In the genomic region with DNA sequence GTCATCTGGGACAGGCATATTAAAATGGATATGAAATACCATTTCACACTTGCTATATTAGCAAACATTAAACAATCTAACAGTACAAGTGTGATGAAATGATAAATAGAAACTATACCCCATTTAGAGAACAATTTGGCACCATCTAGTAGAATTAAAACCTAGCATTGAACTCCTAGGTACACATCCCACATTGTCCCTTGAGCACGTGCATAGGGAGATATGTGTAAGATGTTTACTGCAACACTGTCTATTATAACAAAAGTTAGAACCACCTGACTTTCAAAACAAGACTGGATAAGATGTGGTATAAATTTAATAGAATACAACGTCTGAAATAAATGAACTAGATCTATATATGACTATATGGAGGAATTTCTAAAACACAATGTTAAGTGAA, we compare ENCODE assay signal across 14 cellular contexts. TPM values are rescaled to one million over a fixed set of nuclear protein-coding genes. Genes with fewer than 3 reads are reported as not detected.
DNase-seq lines count a peak whose midpoint lies in the region; FAIRE-seq and TF ChIP-seq lines count a peak whose summit lies in the region.
"Had no signal": no experiment of that assay in that cellular context is flagged by ENCODE, and none has a peak within 500 bp of the region (broad histone marks: within the 10 kb centered on the region; RNA-seq: fewer than 3 reads in every experiment).

No MANE protein-coding gene starts in this region.

- no peak overlapping the region for H3K4me3 ChIP-seq in HL-60 (replicated peaks; ENCODE audit: insufficient read depth, low read length)
- H3K4me3 ChIP-seq: BLaER1 treated with 17β-estradiol and CSF1 and Interleukin-3, amounts not matched to agents 10 nM and 100 nM had no signal

- FAIRE-seq in GM12892 (lab: Jason Lieb, UNC) (no peak), urothelium cell line (lab: Jason Lieb, UNC) (no peak)

- peak overlapping the region; percentile 90 for H3K27ac ChIP-seq in HL-60 (replicated peaks)
- peak overlapping the region; percentile 99 for H3K27ac ChIP-seq in epithelial cell of prostate
- H3K27ac ChIP-seq: BLaER1 treated with 17β-estradiol and CSF1 and Interleukin-3, amounts not matched to agents 10 nM and 100 nM had no signal

- TF ChIP-seq CTCF in HL-60 (IDR thresholded peaks at IDR 0.05; ENCODE audit: insufficient read depth, low read length): no peak

- DNase-seq in HL-60 (ENCODE audit: low read depth in 1 of 2, low spot score in 1 of 2): no peak
- DNase-seq in epithelial cell of prostate (ENCODE audit: low read depth, low spot score): no peak
- DNase-seq in pons (ENCODE audit: low spot score): peak; percentile 67
- no peak for DNase-seq in GM12892 (ENCODE audit: insufficient read length)
- DNase-seq in central memory CD4-positive, alpha-beta T cell: no peak
- no peak for DNase-seq in urothelium cell line (ENCODE audit: low spot score)
- no peak for DNase-seq in NK-92 (lab: John Stamatoyannopoulos, UW; ENCODE audit: unreplicated experiment)
- DNase-seq: Calu3; CD8-positive, alpha-beta T cell; DND-41; GDM1; GOT3; H7 had no signal

- H3K27me3 ChIP-seq in HL-60 (ENCODE audit: insufficient read depth, poor library complexity, severe bottlenecking): no peaks in the 10 kb centered on the region

- TF ChIP-seq POLR2A in GM12892 (IDR thresholded peaks at IDR 0.05; ENCODE audit: low read depth, low read length): no peak

RNA-seq across cellular contexts. Expression of gene SLC22A15, which starts 3.8 kb away (rescaled TPM):
- polyA plus RNA-seq in GM12892 (2012; ENCODE audit: missing spikeins): not detected
